In the genomic region with DNA sequence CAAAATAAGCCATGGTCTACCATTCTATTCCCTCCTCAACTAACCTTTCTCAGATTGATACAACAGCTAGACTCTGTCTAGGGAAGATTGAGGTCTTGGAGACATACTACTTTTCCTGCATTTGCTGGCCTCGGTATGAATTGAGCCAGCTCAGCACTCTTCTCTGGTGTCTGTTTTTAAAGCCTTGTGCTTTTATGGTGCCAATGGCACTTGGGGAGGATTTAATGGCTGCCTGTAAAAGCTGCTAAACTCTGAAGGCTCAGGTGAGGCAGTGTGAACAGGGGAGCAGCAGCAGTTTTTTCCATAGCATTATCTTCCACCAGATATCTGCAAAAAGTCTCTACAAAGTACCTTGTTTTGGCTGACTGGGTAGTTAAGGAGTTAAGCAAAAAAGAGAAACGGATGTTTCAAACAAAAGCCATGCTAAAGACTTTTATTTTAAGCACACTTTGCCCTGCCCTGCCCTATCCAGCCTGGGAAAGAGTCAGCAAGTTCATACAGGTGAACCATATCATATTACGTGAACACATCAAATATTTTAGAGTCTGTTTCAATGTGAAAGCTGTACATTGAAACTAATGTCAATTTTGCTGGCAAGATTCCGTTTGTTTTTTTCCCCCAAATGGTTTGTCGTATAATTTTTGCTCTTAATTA, we compare ENCODE assay signal across 18 cellular contexts.
DNase-seq lines count a peak whose midpoint lies in the region; ATAC-seq, FAIRE-seq and TF ChIP-seq lines count a peak whose summit lies in the region.
"Had no signal": no experiment of that assay in that cellular context is flagged by ENCODE, and none has a peak within 500 bp of the region (broad histone marks: within the 10 kb centered on the region; RNA-seq: fewer than 3 reads in every experiment).

No MANE protein-coding gene starts in this region.

- H3K4me1 ChIP-seq in BE2C = peaks cover 12% of the 10 kb centered on the region
- H3K4me1 ChIP-seq: spleen had no signal

- intact Hi-C loops in sciatic nerve (cut with DNase I) = no loop called here

- H3K9me3 ChIP-seq in BE2C = no peaks in the 10 kb centered on the region
- H3K9me3 ChIP-seq: spleen had no signal

- no peak for TF ChIP-seq CTCF in epithelial cell of esophagus (IDR thresholded peaks at IDR 0.05; ENCODE audit: insufficient read depth, low read depth, low read length, missing control alignments)
- no peak for TF ChIP-seq CTCF in BE2C (IDR thresholded peaks at IDR 0.05; ENCODE audit: low read depth, low read length)

- TF ChIP-seq POLR2A in H54 (IDR thresholded peaks at IDR 0.05; ENCODE audit: low read depth, low read length) = no peak

- DNase-seq in NCI-H187 (lab: John Stamatoyannopoulos, UW) = peak; percentile 22 to 47
- no peak for DNase-seq in NCI-H187 treated with DMSO at 0.1 percent for 48 hours (lab: John Stamatoyannopoulos, UW)
- DNase-seq in NCI-H1105 (lab: John Stamatoyannopoulos, UW) = peak; percentile 54
- DNase-seq in epithelial cell of esophagus (ENCODE audit: low read depth) = peak; percentile 39
- DNase-seq in sciatic nerve (ENCODE audit: low spot score) = no peak
- DNase-seq in H54 (ENCODE audit: insufficient read length, low spot score) = no peak
- no peak for DNase-seq in BE2C
- no peak for DNase-seq in stimulated activated CD4-positive, alpha-beta T cell treated with anti-CD3 and anti-CD28 coated beads, Interleukin-2, amount 100 ng/mL, for 48 hours
- DNase-seq: ACHN; activated effector memory CD4-positive, alpha-beta T cell treated with anti-CD3 and anti-CD28 coated beads, Interleukin-2, amount 50 U/mL, for 16 hours; dermis blood vessel endothelial cell; DND-41; NCI-H1436 treated with DMSO at 0.1 percent for 48 hours; SIG-M5; spleen; T-cell had no signal

- H3K4me3 ChIP-seq in epithelial cell of esophagus (ENCODE audit: low read length) (no peak overlapping the region), BE2C (ENCODE audit: low read depth, low read length) (no peak overlapping the region)
- H3K4me3 ChIP-seq: spleen had no signal

- peak; percentile 20 for ATAC-seq in sciatic nerve
- ATAC-seq: T-cell had no signal

- H3K36me3 ChIP-seq in BE2C = no peaks in the 10 kb centered on the region
- H3K36me3 ChIP-seq: spleen had no signal

- FAIRE-seq in H54 (lab: Jason Lieb, UNC) = no peak
- FAIRE-seq: frontal cortex, GM18507 had no signal

- H3K27me3 ChIP-seq in BE2C = no peaks in the 10 kb centered on the region
- H3K27me3 ChIP-seq: spleen had no signal

Comparison
In these comparisons a context has a peak if more than half of its experiments do, and no peak if none do; other contexts are left out.
1. DNase-seq: peak in NCI-H187 (2 of 2), NCI-H1105 (single experiment) and epithelial cell of esophagus (single experiment); none in NCI-H187 treated with DMSO at 0.1 percent for 48 hours (single experiment), sciatic nerve (single experiment), H54 (single experiment), BE2C (single experiment) and stimulated activated CD4-positive, alpha-beta T cell treated with anti-CD3 and anti-CD28 coated beads, Interleukin-2, amount 100 ng/mL, for 48 hours (0 of 2).